Comparison of ENCODE assay signal across 23 cellular contexts in genomic region chr21:22889445-22889844, GRCh38.
"Had no signal": no experiment of that assay in that cellular context is flagged by ENCODE, and none has a peak within 500 bp of the region (broad histone marks: within the 10 kb centered on the region; RNA-seq: fewer than 3 reads in every experiment).

No MANE protein-coding gene starts in this region.

- H3K4me3 ChIP-seq: colonic mucosa, esophagus muscularis mucosa, gastroesophageal sphincter, heart left ventricle, hepatocyte, left lung, lower lobe of right lung, mucosa of descending colon had no signal

- DNase-seq: colonic mucosa; cortex of kidney; effector CD8-positive, alpha-beta T cell; effector memory CD8-positive, alpha-beta T cell; endodermal cell; heart left ventricle; hypothalamus; left cardiac atrium; left lung; left ventricle myocardium superior; lower lobe of right lung; mesenchymal stem cell; mucosa of descending colon; naive B cell; naive thymus-derived CD8-positive, alpha-beta T cell had no signal

- ATAC-seq: effector memory CD8-positive, alpha-beta T cell; foreskin keratinocyte; gastroesophageal sphincter; heart left ventricle; left cardiac atrium; left lung; left ventricle myocardium superior; lower lobe of right lung; mucosa of descending colon; naive thymus-derived CD8-positive, alpha-beta T cell had no signal

- FAIRE-seq: endometrium, frontal cortex, islet of Langerhans, keratinocyte had no signal

- H3K36me3 ChIP-seq: colonic mucosa, esophagus muscularis mucosa, gastroesophageal sphincter, heart left ventricle, left lung, lower lobe of right lung had no signal

- H3K27me3 ChIP-seq: colonic mucosa, esophagus muscularis mucosa, foreskin keratinocyte, gastroesophageal sphincter, heart left ventricle, hepatocyte, left lung had no signal
